8 cellular contexts compared by ENCODE assay signal in genomic region chr9:97632992-97633858, GRCh38. TPM values are rescaled to one million over a fixed set of nuclear protein-coding genes. Genes with fewer than 3 reads are reported as not detected.
A peak's percentile ranks its signal among the peaks of the same experiment; 100 is the strongest.
DNase-seq lines count a peak whose midpoint lies in the region; ATAC-seq and TF ChIP-seq lines count a peak whose summit lies in the region.

Gene NCBP1 (plus strand): TSS chr9:97633821. CDS start chr9:97633882, 61 bp downstream.
Gene TSTD2 (minus strand): TSS chr9:97633368. CDS start chr9:97627562, 5,806 bp downstream.

- no peaks in the 10 kb centered on the region for H3K9me3 Mint-ChIP-seq in activated naive CD4-positive, alpha-beta T cell treated with anti-CD3 and anti-CD28 coated beads, Interleukin-2, amount 50 U/mL, for 72 hours

- DNase-seq in NCI-H1092 treated with DMSO at 0.1 percent for 48 hours (lab: John Stamatoyannopoulos, UW): peak; percentile 98
- peak; percentile 77 for DNase-seq in SKM-1 (lab: John Stamatoyannopoulos, UW; ENCODE audit: unreplicated experiment)
- DNase-seq in activated naive CD4-positive, alpha-beta T cell treated with anti-CD3 and anti-CD28 coated beads, Interleukin-2, amount 50 U/mL, for 72 hours (ENCODE audit: low spot score in 2 of 2): peak; percentile 91 to 95
- DNase-seq in glomerular visceral epithelial cell (ENCODE audit: extremely low spot score): peak; percentile 99
- DNase-seq in osteoblast (ENCODE audit: insufficient read length, low spot score, missing footprints): peak; percentile 96
- DNase-seq in thoracic aorta (ENCODE audit: low spot score): peak; percentile 84

- H4K20me1 ChIP-seq in osteoblast (ENCODE audit: insufficient read depth, low read length): peaks cover 14% of the 10 kb centered on the region

- TF ChIP-seq CTCF in osteoblast (IDR thresholded peaks at IDR 0.05; ENCODE audit: extremely low read depth, low read depth, low read length) (no peak), thoracic aorta (IDR thresholded peaks at IDR 0.05) (no peak)

- H3K4me1 ChIP-seq in osteoblast (ENCODE audit: insufficient read depth, low read length) (peaks cover 23% of the 10 kb centered on the region), thoracic aorta (ENCODE audit: control insufficient read depth in 1 of 2, low read depth in 2 of 2) (peaks cover 21 to 42% of the 10 kb centered on the region in 2 donors)

- peak; percentile 90 for ATAC-seq in HG02610 (IDR thresholded peaks at IDR 0.05; ENCODE audit: unreplicated experiment)
- ATAC-seq in activated naive CD4-positive, alpha-beta T cell treated with anti-CD3 and anti-CD28 coated beads, Interleukin-2, amount 50 U/mL, for 72 hours: peak; percentile 80 to 92
- ATAC-seq in thoracic aorta (ENCODE audit: insufficient number of reproducible peaks, low FRiP score, low read depth): peak; percentile 94

- H3K4me2 ChIP-seq in osteoblast (ENCODE audit: insufficient read depth, low read length): peak within 1 kb of the TSS; percentile 96

- peaks cover 80% of the 10 kb centered on the region for H3K79me2 ChIP-seq in osteoblast (ENCODE audit: insufficient read depth, low read length)

- H3K9me3 ChIP-seq in osteoblast (ENCODE audit: low read depth, low read length) (no peaks in the 10 kb centered on the region), thoracic aorta (no peaks in the 10 kb centered on the region)

- H2AFZ ChIP-seq in osteoblast (ENCODE audit: low read length): peak within 1 kb of the TSS; percentile 89

- H3K27ac Mint-ChIP-seq in activated naive CD4-positive, alpha-beta T cell treated with anti-CD3 and anti-CD28 coated beads, Interleukin-2, amount 50 U/mL, for 72 hours: peak within 1 kb of the TSS; percentile 98 to 99

- H3K36me3 Mint-ChIP-seq in activated naive CD4-positive, alpha-beta T cell treated with anti-CD3 and anti-CD28 coated beads, Interleukin-2, amount 50 U/mL, for 72 hours: peaks cover 11 to 26% of the 10 kb centered on the region in 2 donors

- H3K27ac ChIP-seq in osteoblast (ENCODE audit: low read depth, low read length): peak within 1 kb of the TSS; percentile 99
- peak within 1 kb of the TSS; percentile 96 to 98 for H3K27ac ChIP-seq in thoracic aorta

- H3K36me3 ChIP-seq in osteoblast (ENCODE audit: insufficient read depth, low read length) (no peaks in the 10 kb centered on the region), thoracic aorta (no peaks in the 10 kb centered on the region)

- H3K4me3 ChIP-seq in GM08714 (ENCODE audit: low read length) (peak within 1 kb of the TSS; percentile 91), osteoblast (ENCODE audit: insufficient read depth, low read length) (peak within 1 kb of the TSS; percentile 96), thoracic aorta (peak within 1 kb of the TSS; percentile 97)

- H3K27me3 ChIP-seq in osteoblast (ENCODE audit: insufficient read depth, low read length) (no peaks in the 10 kb centered on the region), thoracic aorta (replicated peaks; ENCODE audit: insufficient read depth) (no peaks in the 10 kb centered on the region)

RNA-seq across cellular contexts. Expression of gene NCBP1, which starts in this region (rescaled TPM):
- 10 to 100 TPM; 36.9 to 41.2 TPM for total RNA-seq in activated naive CD4-positive, alpha-beta T cell treated with anti-CD3 and anti-CD28 coated beads, Interleukin-2, amount 50 U/mL, for 72 hours
- 28.0 and 37.3 TPM in 2 replicates for total RNA-seq in osteoblast
- total RNA-seq in thoracic aorta: 10 to 100 TPM; 16.1 to 28.7 TPM

RNA-seq across cellular contexts. Expression of gene TSTD2, which starts in this region (rescaled TPM):
- 10 to 100 TPM; 14.2 to 18.1 TPM for total RNA-seq in activated naive CD4-positive, alpha-beta T cell treated with anti-CD3 and anti-CD28 coated beads, Interleukin-2, amount 50 U/mL, for 72 hours
- 16.3 and 19.4 TPM in 2 replicates for total RNA-seq in osteoblast
- total RNA-seq in thoracic aorta: 10 to 100 TPM; 13.1 to 51.4 TPM

Comparison
In these comparisons a context has a peak if more than half of its experiments do, and no peak if none do; other contexts are left out.
1. Peak in every context shown above with its lines: DNase-seq, ATAC-seq, H3K4me3 ChIP-seq and H3K27ac ChIP-seq.